13 cellular contexts compared by ENCODE assay signal in genomic region chr2:63844616-63845015, GRCh38. TPM values are rescaled to one million over a fixed set of nuclear protein-coding genes. Genes with fewer than 3 reads are reported as not detected.
A peak's percentile ranks its signal among the peaks of the same experiment; 100 is the strongest.
DNase-seq lines count a peak whose midpoint lies in the region; ATAC-seq and TF ChIP-seq lines count a peak whose summit lies in the region.
"Had no signal": no experiment of that assay in that cellular context is flagged by ENCODE, and none has a peak within 500 bp of the region (broad histone marks: within the 10 kb centered on the region; RNA-seq: fewer than 3 reads in every experiment).

No MANE protein-coding gene starts in this region.

- peaks cover 84% of the 10 kb centered on the region for H3K4me1 Mint-ChIP-seq in activated naive CD4-positive, alpha-beta T cell treated with anti-CD3 and anti-CD28 coated beads, Interleukin-2, amount 50 U/mL, for 24 hours
- peaks cover 33% of the 10 kb centered on the region for H3K4me1 Mint-ChIP-seq in activated T-helper 17 cell treated with anti-CD3 and anti-CD28 coated beads, Interleukin-2, amount 50 U/mL, for 72 hours

- no peaks in the 10 kb centered on the region for H3K9me3 ChIP-seq in iPS-18c (ENCODE audit: control insufficient read depth, insufficient read depth, low read length)
- no peaks in the 10 kb centered on the region for H3K9me3 ChIP-seq in skeletal muscle satellite cell (replicated peaks; ENCODE audit: low read length)
- H3K9me3 ChIP-seq in upper lobe of right lung: no peaks in the 10 kb centered on the region
- H3K9me3 ChIP-seq: lower lobe of right lung had no signal

- H3K4me2 ChIP-seq in skeletal muscle satellite cell (ENCODE audit: low read length): peak overlapping the region; percentile 90

- peaks cover 46% of the 10 kb centered on the region for H3K4me1 ChIP-seq in skeletal muscle satellite cell (ENCODE audit: control insufficient read depth, insufficient read depth, low read length)
- H3K4me1 ChIP-seq in upper lobe of right lung: peaks cover 61% of the 10 kb centered on the region

- H3K27me3 Mint-ChIP-seq in activated naive CD4-positive, alpha-beta T cell treated with anti-CD3 and anti-CD28 coated beads, Interleukin-2, amount 50 U/mL, for 24 hours: no peaks in the 10 kb centered on the region
- no peaks in the 10 kb centered on the region for H3K27me3 Mint-ChIP-seq in activated T-helper 17 cell treated with anti-CD3 and anti-CD28 coated beads, Interleukin-2, amount 50 U/mL, for 72 hours

- peak overlapping the region; percentile 97 for H3K9ac ChIP-seq in skeletal muscle satellite cell (ENCODE audit: low read depth, low read length)

- no peak for DNase-seq in activated naive CD4-positive, alpha-beta T cell (lab: John Stamatoyannopoulos, UW)
- DNase-seq in upper lobe of right lung (no peak), cerebellum (ENCODE audit: low spot score) (no peak)
- DNase-seq: cortex of kidney, lower lobe of right lung, NCI-H226, RPMI8226 had no signal

- H3K36me3 Mint-ChIP-seq in activated naive CD4-positive, alpha-beta T cell treated with anti-CD3 and anti-CD28 coated beads, Interleukin-2, amount 50 U/mL, for 24 hours: peaks cover 10% of the 10 kb centered on the region
- H3K36me3 Mint-ChIP-seq in activated T-helper 17 cell treated with anti-CD3 and anti-CD28 coated beads, Interleukin-2, amount 50 U/mL, for 72 hours (ENCODE audit: low read depth): peaks cover 72% of the 10 kb centered on the region

- ATAC-seq in activated T-helper 17 cell treated with anti-CD3 and anti-CD28 coated beads, Interleukin-2, amount 50 U/mL, for 72 hours (replicated peaks): no peak
- no peak for ATAC-seq in upper lobe of right lung
- ATAC-seq in HG02571 (IDR thresholded peaks at IDR 0.05; ENCODE audit: unreplicated experiment): no peak
- ATAC-seq: lower lobe of right lung, sciatic nerve had no signal

- peak overlapping the region; percentile 8 for H3K4me3 Mint-ChIP-seq in activated naive CD4-positive, alpha-beta T cell treated with anti-CD3 and anti-CD28 coated beads, Interleukin-2, amount 50 U/mL, for 24 hours
- H3K4me3 Mint-ChIP-seq in activated T-helper 17 cell treated with anti-CD3 and anti-CD28 coated beads, Interleukin-2, amount 50 U/mL, for 72 hours: peak overlapping the region; percentile 99

- intact Hi-C loops in upper lobe of right lung (cut with DNase I): no loop called here

- H3K4me3 ChIP-seq in iPS-18c (ENCODE audit: insufficient read depth, low read depth, low read length): peak overlapping the region; percentile 96
- peak overlapping the region; percentile 95 for H3K4me3 ChIP-seq in skeletal muscle satellite cell (ENCODE audit: low read length)
- H3K4me3 ChIP-seq in upper lobe of right lung: no peak overlapping the region

- peak overlapping the region; percentile 1 for H3K27ac Mint-ChIP-seq in activated naive CD4-positive, alpha-beta T cell treated with anti-CD3 and anti-CD28 coated beads, Interleukin-2, amount 50 U/mL, for 24 hours
- peak overlapping the region; percentile 59 for H3K27ac Mint-ChIP-seq in activated T-helper 17 cell treated with anti-CD3 and anti-CD28 coated beads, Interleukin-2, amount 50 U/mL, for 72 hours

- H3K9me3 Mint-ChIP-seq in activated naive CD4-positive, alpha-beta T cell treated with anti-CD3 and anti-CD28 coated beads, Interleukin-2, amount 50 U/mL, for 24 hours: peaks cover 7% of the 10 kb centered on the region
- no peaks in the 10 kb centered on the region for H3K9me3 Mint-ChIP-seq in activated T-helper 17 cell treated with anti-CD3 and anti-CD28 coated beads, Interleukin-2, amount 50 U/mL, for 72 hours

- H3K27ac ChIP-seq in upper lobe of right lung: no peak overlapping the region
- H3K27ac ChIP-seq: lower lobe of right lung had no signal

- H3K36me3 ChIP-seq in skeletal muscle satellite cell (ENCODE audit: insufficient read depth, low read length) (no peaks in the 10 kb centered on the region), upper lobe of right lung (no peaks in the 10 kb centered on the region)
- H3K36me3 ChIP-seq: lower lobe of right lung had no signal

- H3K27me3 ChIP-seq in skeletal muscle satellite cell (ENCODE audit: control insufficient read depth, insufficient read depth, low read length): no peaks in the 10 kb centered on the region
- no peaks in the 10 kb centered on the region for H3K27me3 ChIP-seq in upper lobe of right lung

- TF ChIP-seq CTCF in upper lobe of right lung (IDR thresholded peaks at IDR 0.05): no peak

RNA-seq across cellular contexts. Expression of gene UGP2, which starts 2.9 kb away (rescaled TPM):
- total RNA-seq in activated T-helper 17 cell treated with anti-CD3 and anti-CD28 coated beads, Interleukin-2, amount 50 U/mL, for 72 hours: 100 to 1,000 TPM; 111 to 114 TPM
- total RNA-seq in skeletal muscle satellite cell (2012; rRNA removed): 244 and 437 TPM in 2 replicates
- total RNA-seq in upper lobe of right lung (145 TPM), cerebellum (52.9 TPM)
